Comparison of ENCODE assay signal across 12 cellular contexts in the genomic region with DNA sequence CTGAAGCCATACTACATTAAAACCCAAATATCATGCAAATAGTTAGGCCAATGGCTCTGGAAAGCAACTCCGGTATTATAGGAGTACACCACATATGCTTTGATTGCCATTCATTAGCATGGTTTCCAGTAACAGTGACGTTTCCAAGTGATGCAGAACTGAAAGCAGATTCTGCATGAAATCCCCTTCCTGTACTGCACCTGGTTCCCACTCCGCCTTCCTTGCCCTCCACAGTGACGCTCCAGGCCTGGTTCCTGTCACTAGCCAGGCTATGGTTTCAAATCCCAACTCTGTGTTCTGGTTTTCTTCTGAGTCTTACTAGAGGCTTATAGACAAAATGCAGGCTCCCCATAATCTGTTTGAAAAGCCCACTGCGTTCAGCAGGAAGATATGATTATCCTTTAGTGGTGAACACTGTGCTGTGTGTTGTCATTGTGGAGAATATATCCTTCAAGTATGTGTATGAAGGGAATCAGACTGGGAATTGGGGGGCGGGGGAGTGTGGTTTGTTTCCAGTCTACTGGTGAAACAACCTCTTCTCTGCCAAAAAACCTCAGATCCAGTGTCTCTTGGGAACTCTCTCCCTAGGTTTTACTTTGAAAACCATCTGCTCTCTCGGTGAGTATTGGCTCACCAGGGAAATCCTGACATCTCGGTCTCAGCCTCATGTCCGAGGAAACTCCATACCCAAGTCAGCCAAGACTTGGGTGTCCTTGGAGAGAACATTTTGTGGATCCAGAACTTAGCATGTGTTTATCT.
DNase-seq lines count a peak whose midpoint lies in the region; ATAC-seq and TF ChIP-seq lines count a peak whose summit lies in the region.
"Had no signal": no experiment of that assay in that cellular context is flagged by ENCODE, and none has a peak within 500 bp of the region (broad histone marks: within the 10 kb centered on the region; RNA-seq: fewer than 3 reads in every experiment).

No MANE protein-coding gene starts in this region.

- no peaks in the 10 kb centered on the region for H4K20me1 ChIP-seq in mammary epithelial cell (ENCODE audit: insufficient read depth, low read length)

- no peak overlapping the region for H3K4me3 Mint-ChIP-seq in glutamatergic neuron (ENCODE audit: unreplicated experiment)

- no peak overlapping the region for H3K27ac Mint-ChIP-seq in glutamatergic neuron (ENCODE audit: unreplicated experiment)

- H3K4me3 ChIP-seq in mammary epithelial cell (replicated peaks in 1 of 3; ENCODE audit: insufficient read depth in 1 of 3, low read depth in 2 of 3, low read length in 3 of 3), result no peak overlapping the region

- H3K9me3 Mint-ChIP-seq in glutamatergic neuron (ENCODE audit: unreplicated experiment), result no peaks in the 10 kb centered on the region

- in situ Hi-C loops in mammary epithelial cell (cut with MboI; ENCODE audit: low sequenced_read_pairs in 2 of 2), result no loop called here

- H3K9me3 ChIP-seq in mammary epithelial cell (replicated peaks; ENCODE audit: insufficient read depth, low read length), result no peaks in the 10 kb centered on the region

- H3K9ac ChIP-seq in mammary epithelial cell (ENCODE audit: insufficient read depth, low read length), result no peak overlapping the region

- BruUV-seq in mammary epithelial cell (replicated peaks; lab: Mats Ljungman, UMichigan), result no TSS peak

- H3K79me2 ChIP-seq in mammary epithelial cell (ENCODE audit: insufficient read depth, low read length), result no peaks in the 10 kb centered on the region

- 60% methylated on average over 9 of the region's 9 CpGs for WGBS in mammary epithelial cell (ENCODE audit: low coverage, missing lambda C conversion rate)

- DNase-seq in SK-N-DZ (ENCODE audit: low spot score) (peak; percentile 92), AG20443 (ENCODE audit: low spot score) (no peak), mammary epithelial cell (no peak), glutamatergic neuron (no peak), T1000 (lab: John Stamatoyannopoulos, UW) (no peak)
- DNase-seq: cortex of kidney; left ventricle myocardium superior; NCI-H187; stimulated activated CD4-positive, alpha-beta T cell treated with anti-CD3 and anti-CD28 coated beads, Interleukin-4, amount 100 ng/mL, for 24 hours had no signal

- dilution Hi-C loops in mammary epithelial cell (cut with HindIII; ENCODE audit: low sequenced_read_pairs), result no loop called here

- no peaks in the 10 kb centered on the region for H3K4me1 ChIP-seq in mammary epithelial cell (ENCODE audit: insufficient read depth, low read length)

- no peaks in the 10 kb centered on the region for H3K27me3 Mint-ChIP-seq in glutamatergic neuron (ENCODE audit: unreplicated experiment)

- peaks cover 5% of the 10 kb centered on the region for H3K4me1 Mint-ChIP-seq in glutamatergic neuron (ENCODE audit: low read depth, unreplicated experiment)

- intact Hi-C loops in mammary epithelial cell (cut with micrococcal nuclease), result no loop called here

- ATAC-seq in GM18517 (IDR thresholded peaks at IDR 0.05; ENCODE audit: unreplicated experiment) (peak; percentile 53), GM21529 (IDR thresholded peaks at IDR 0.05; ENCODE audit: unreplicated experiment) (peak; percentile 74), HG03460 (IDR thresholded peaks at IDR 0.05; ENCODE audit: unreplicated experiment) (peak; percentile 42)
- ATAC-seq: left ventricle myocardium superior had no signal

- TF ChIP-seq CTCF in mammary epithelial cell (conservative IDR thresholded peaks at IDR 0.05 in 1 of 2, IDR thresholded peaks at IDR 0.05 in 1 of 2; ENCODE audit: extremely low read depth in 1 of 2, insufficient read depth in 1 of 2, low read depth in 1 of 2, low read length in 2 of 2) (no peak), glutamatergic neuron (IDR thresholded peaks at IDR 0.05; ENCODE audit: partially characterized antibody, unreplicated experiment) (no peak)

- H3K27me3 ChIP-seq in mammary epithelial cell (ENCODE audit: insufficient read depth, low read length), result no peaks in the 10 kb centered on the region

- H3K36me3 ChIP-seq in mammary epithelial cell (ENCODE audit: insufficient read depth, low read length), result no peaks in the 10 kb centered on the region

- CTCF ChIA-PET in mammary epithelial cell (lab: Charles Lee; ENCODE audit: low non-redundant PET), result no interaction called here

- H3K27ac ChIP-seq in mammary epithelial cell (ENCODE audit: insufficient read depth, low read depth, low read length), result no peak overlapping the region

- H3K4me2 ChIP-seq in mammary epithelial cell (ENCODE audit: insufficient read depth, low read depth, low read length), result no peak overlapping the region

- no peaks in the 10 kb centered on the region for H3K36me3 Mint-ChIP-seq in glutamatergic neuron (ENCODE audit: unreplicated experiment)

- H2AFZ ChIP-seq in mammary epithelial cell (ENCODE audit: low read depth, low read length), result no peak overlapping the region
